In genomic region chrX:16868920-16869319, GRCh38 we compare ENCODE assay signal across 8 cellular contexts. TPM values are rescaled to one million over a fixed set of nuclear protein-coding genes. Genes with fewer than 3 reads are reported as not detected.
A peak's percentile ranks its signal among the peaks of the same experiment; 100 is the strongest.
DNase-seq lines count a peak whose midpoint lies in the region; TF ChIP-seq lines count a peak whose summit lies in the region.

No MANE protein-coding gene starts in this region.

- H3K9ac ChIP-seq in Loucy (ENCODE audit: low read depth, low read length, poor library complexity, severe bottlenecking) (peak overlapping the region; percentile 85), neural progenitor cell (peak overlapping the region; percentile 89)

- H3K27me3 ChIP-seq in Loucy (ENCODE audit: insufficient read depth, low read length, poor library complexity, severe bottlenecking) (no peaks in the 10 kb centered on the region), ectodermal cell (ENCODE audit: control insufficient read depth, insufficient read depth, low read length, poor library complexity, severe bottlenecking) (no peaks in the 10 kb centered on the region), neural progenitor cell (no peaks in the 10 kb centered on the region)

- DNase-seq in neural progenitor cell (ENCODE audit: low spot score) (no peak), dedifferentiated amniotic fluid mesenchymal stem cell (ENCODE audit: extremely low spot score) (no peak), HEK293T (ENCODE audit: extremely low spot score) (no peak), retina (no peak)
- DNase-seq in stimulated activated CD4-positive, alpha-beta T cell treated with anti-CD3 and anti-CD28 coated beads, Interleukin-12 subunit alpha, Interleukin-12 subunit beta, amount 100 ng/mL, for 4 hours = no peak

- peak overlapping the region; percentile 93 for H3K4me3 Mint-ChIP-seq in neural progenitor cell

- peaks cover 48% of the 10 kb centered on the region for H4K20me1 ChIP-seq in Loucy (ENCODE audit: insufficient read depth, low read length, poor library complexity, severe bottlenecking)
- H4K20me1 ChIP-seq in neural progenitor cell (ENCODE audit: low read depth) = peaks cover 56% of the 10 kb centered on the region

- H3K27ac Mint-ChIP-seq in neural progenitor cell = peak overlapping the region; percentile 90

- POLR2A ChIA-PET in HEK293T (lab: Yijun Ruan, JAX) = interaction anchor here (1.0 to 1.7 kb wide), 2 partner anchors 12 to 14 kb away, joined by 3 to 11 read pairs; no protein-coding TSS in a partner anchor

- H2AFZ ChIP-seq in Loucy (ENCODE audit: low read length) = no peak overlapping the region
- no peak overlapping the region for H2AFZ ChIP-seq in neural progenitor cell (replicated peaks)

- H3K4me3 ChIP-seq in Loucy (ENCODE audit: low read length, poor library complexity, severe bottlenecking) (peak overlapping the region; percentile 89), ectodermal cell (ENCODE audit: insufficient read depth, low read depth, low read length) (peak overlapping the region; percentile 67), neural progenitor cell (peak overlapping the region; percentile 91)

- 26 to 33% methylated on average over 7 of the region's 7 CpGs for WGBS in ectodermal cell, 2 experiments

- H3K4me2 ChIP-seq in Loucy (ENCODE audit: low read depth, low read length, poor library complexity, severe bottlenecking) (peak overlapping the region; percentile 90), neural progenitor cell (peak overlapping the region; percentile 98)

- no peaks in the 10 kb centered on the region for H3K9me3 ChIP-seq in Loucy (ENCODE audit: insufficient read depth, low read depth, low read length)
- H3K9me3 ChIP-seq in ectodermal cell (ENCODE audit: control insufficient read depth, low read length) = no peaks in the 10 kb centered on the region
- H3K9me3 ChIP-seq in neural progenitor cell (ENCODE audit: low read depth) = no peaks in the 10 kb centered on the region

- H3K4me1 ChIP-seq in Loucy (ENCODE audit: insufficient read depth, low read length, poor library complexity, severe bottlenecking) (peaks cover 13% of the 10 kb centered on the region), ectodermal cell (ENCODE audit: control insufficient read depth, insufficient read depth, low read length) (peaks cover 6% of the 10 kb centered on the region), neural progenitor cell (peaks cover 39% of the 10 kb centered on the region)

- H3K36me3 Mint-ChIP-seq in neural progenitor cell = peaks cover 23% of the 10 kb centered on the region

- peaks cover 55% of the 10 kb centered on the region for H3K79me2 ChIP-seq in Loucy (ENCODE audit: insufficient read depth, low read length)
- peaks cover 57% of the 10 kb centered on the region for H3K79me2 ChIP-seq in neural progenitor cell (ENCODE audit: low read depth)

- peaks cover 8% of the 10 kb centered on the region for H3K27me3 Mint-ChIP-seq in neural progenitor cell (ENCODE audit: insufficient read depth, low read depth)

- H3K9me3 Mint-ChIP-seq in neural progenitor cell = no peaks in the 10 kb centered on the region

- H3K9me2 ChIP-seq in Loucy (replicated peaks; ENCODE audit: low read depth, low read length) = no peaks in the 10 kb centered on the region

- 0 out of 2 replicates have a peak, but pooled peaks cover 4% of the 10 kb centered on the region for H3K36me3 ChIP-seq in Loucy (ENCODE audit: insufficient read depth, low read length)
- no peaks in the 10 kb centered on the region for H3K36me3 ChIP-seq in ectodermal cell (ENCODE audit: control insufficient read depth, insufficient read depth, low read length)
- H3K36me3 ChIP-seq in neural progenitor cell = peaks cover 18% of the 10 kb centered on the region

- CTCF ChIA-PET in HEK293T (lab: Yijun Ruan, JAX) = no interaction called here

- H3F3A ChIP-seq in Loucy (ENCODE audit: low read depth) (no peaks in the 10 kb centered on the region), neural progenitor cell (ENCODE audit: low read depth) (peaks cover 48% of the 10 kb centered on the region)

- H3K27ac ChIP-seq in C4-2B = peak overlapping the region; percentile 92
- no peak overlapping the region for H3K27ac ChIP-seq in ectodermal cell (ENCODE audit: insufficient read depth, low read depth, low read length, poor library complexity, severe bottlenecking)
- peak overlapping the region; percentile 100 for H3K27ac ChIP-seq in neural progenitor cell

- peaks cover 44% of the 10 kb centered on the region for H3K4me1 Mint-ChIP-seq in neural progenitor cell

- no peak for TF ChIP-seq CTCF in C4-2B (conservative IDR thresholded peaks at IDR 0.05)
- TF ChIP-seq CTCF in Loucy (conservative IDR thresholded peaks at IDR 0.05; ENCODE audit: low read length) = no peak
- no peak for TF ChIP-seq CTCF in neural progenitor cell (IDR thresholded peaks at IDR 0.05)

TF ChIP-seq in HEK293T, 16 proteins besides CTCF, POLR2A, EP300 and RAD21:
- TF ChIP-seq FOXK2 (IDR thresholded peaks at IDR 0.05) = no peak
- TF ChIP-seq, protein P1, sequence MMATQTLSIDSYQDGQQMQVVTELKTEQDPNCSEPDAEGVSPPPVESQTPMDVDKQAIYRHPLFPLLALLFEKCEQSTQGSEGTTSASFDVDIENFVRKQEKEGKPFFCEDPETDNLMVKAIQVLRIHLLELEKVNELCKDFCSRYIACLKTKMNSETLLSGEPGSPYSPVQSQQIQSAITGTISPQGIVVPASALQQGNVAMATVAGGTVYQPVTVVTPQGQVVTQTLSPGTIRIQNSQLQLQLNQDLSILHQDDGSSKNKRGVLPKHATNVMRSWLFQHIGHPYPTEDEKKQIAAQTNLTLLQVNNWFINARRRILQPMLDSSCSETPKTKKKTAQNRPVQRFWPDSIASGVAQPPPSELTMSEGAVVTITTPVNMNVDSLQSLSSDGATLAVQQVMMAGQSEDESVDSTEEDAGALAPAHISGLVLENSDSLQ (IDR thresholded peaks at IDR 0.05) = no peak
- TF ChIP-seq SP1 (IDR thresholded peaks at IDR 0.05) = no peak
- TF ChIP-seq LEF1 (IDR thresholded peaks at IDR 0.05; ENCODE audit: borderline replicate concordance) = no peak
- no peak for TF ChIP-seq ELF4 (IDR thresholded peaks at IDR 0.05)
- no peak for TF ChIP-seq L3MBTL2 (conservative IDR thresholded peaks at IDR 0.05)
- TF ChIP-seq FOXM1 (IDR thresholded peaks at IDR 0.05; ENCODE audit: borderline replicate concordance) = no peak
- TF ChIP-seq CTBP1 (IDR thresholded peaks at IDR 0.05; ENCODE audit: borderline replicate concordance) = no peak
- TF ChIP-seq SUZ12 (IDR thresholded peaks at IDR 0.05) = no peak
- no peak for TF ChIP-seq FOXA1 (IDR thresholded peaks at IDR 0.05)

RNA-seq across cellular contexts. Expression of gene RBBP7, which starts 1.2 kb away (rescaled TPM):
- polyA plus RNA-seq in ectodermal cell (2013, experiment 1 of 4) = 185 TPM
- 183 TPM for polyA plus RNA-seq in ectodermal cell (2013, experiment 2 of 4)
- 146 TPM for polyA plus RNA-seq in ectodermal cell (2013, experiment 3 of 4)
- 147 TPM for polyA plus RNA-seq in ectodermal cell (2013, experiment 4 of 4)
- total RNA-seq in neural progenitor cell (ENCODE audit: low replicate concordance) = 314 and 425 TPM in 2 replicates
